8 cellular contexts compared by ENCODE assay signal in the genomic region with DNA sequence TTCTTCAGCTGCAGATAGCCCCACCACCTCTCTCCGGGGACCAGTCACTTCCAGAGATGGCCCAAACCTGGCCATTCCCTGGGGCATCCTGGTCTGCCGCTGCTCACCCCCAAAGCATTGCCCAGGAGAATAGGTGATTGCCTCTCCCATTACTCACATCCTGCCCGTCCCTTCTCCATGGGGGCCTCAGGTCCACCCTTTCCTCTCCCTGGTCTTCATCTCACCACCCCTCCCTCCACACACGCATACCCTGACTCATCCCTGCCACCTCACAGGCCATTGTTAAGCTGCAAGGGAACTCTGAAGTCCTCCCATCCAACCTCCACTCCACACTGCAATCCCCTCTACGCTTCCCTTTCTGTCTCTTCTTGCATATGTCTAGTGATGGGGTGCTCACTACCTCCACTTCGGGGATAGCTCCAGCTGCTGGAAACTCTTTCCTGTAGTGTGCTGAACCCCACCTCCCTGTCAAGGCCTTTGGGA. TPM values are rescaled to one million over a fixed set of nuclear protein-coding genes. Genes with fewer than 3 reads are reported as not detected.
DNase-seq lines count a peak whose midpoint lies in the region; ATAC-seq, FAIRE-seq and TF ChIP-seq lines count a peak whose summit lies in the region.

A gene with protein sequence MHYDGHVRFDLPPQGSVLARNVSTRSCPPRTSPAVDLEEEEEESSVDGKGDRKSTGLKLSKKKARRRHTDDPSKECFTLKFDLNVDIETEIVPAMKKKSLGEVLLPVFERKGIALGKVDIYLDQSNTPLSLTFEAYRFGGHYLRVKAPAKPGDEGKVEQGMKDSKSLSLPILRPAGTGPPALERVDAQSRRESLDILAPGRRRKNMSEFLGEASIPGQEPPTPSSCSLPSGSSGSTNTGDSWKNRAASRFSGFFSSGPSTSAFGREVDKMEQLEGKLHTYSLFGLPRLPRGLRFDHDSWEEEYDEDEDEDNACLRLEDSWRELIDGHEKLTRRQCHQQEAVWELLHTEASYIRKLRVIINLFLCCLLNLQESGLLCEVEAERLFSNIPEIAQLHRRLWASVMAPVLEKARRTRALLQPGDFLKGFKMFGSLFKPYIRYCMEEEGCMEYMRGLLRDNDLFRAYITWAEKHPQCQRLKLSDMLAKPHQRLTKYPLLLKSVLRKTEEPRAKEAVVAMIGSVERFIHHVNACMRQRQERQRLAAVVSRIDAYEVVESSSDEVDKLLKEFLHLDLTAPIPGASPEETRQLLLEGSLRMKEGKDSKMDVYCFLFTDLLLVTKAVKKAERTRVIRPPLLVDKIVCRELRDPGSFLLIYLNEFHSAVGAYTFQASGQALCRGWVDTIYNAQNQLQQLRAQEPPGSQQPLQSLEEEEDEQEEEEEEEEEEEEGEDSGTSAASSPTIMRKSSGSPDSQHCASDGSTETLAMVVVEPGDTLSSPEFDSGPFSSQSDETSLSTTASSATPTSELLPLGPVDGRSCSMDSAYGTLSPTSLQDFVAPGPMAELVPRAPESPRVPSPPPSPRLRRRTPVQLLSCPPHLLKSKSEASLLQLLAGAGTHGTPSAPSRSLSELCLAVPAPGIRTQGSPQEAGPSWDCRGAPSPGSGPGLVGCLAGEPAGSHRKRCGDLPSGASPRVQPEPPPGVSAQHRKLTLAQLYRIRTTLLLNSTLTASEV (minus strand): TSS at position 188 of the 483 bp plus-strand sequence. CDS start 14,096 bp downstream, outside the sequence.

- WGBS in ovary, 3 donors, result 63 to 76% (median 65%) methylated on average over 6 of the region's 6 CpGs

- FAIRE-seq in GM12891 (lab: Jason Lieb, UNC), result no peak

- H3K4me3 Mint-ChIP-seq in HFFc6 (peak within 1 kb of the TSS; percentile 78), WTC11 (peak within 1 kb of the TSS; percentile 77)

- no peak for ATAC-seq in WTC11
- ATAC-seq in HG03135 (IDR thresholded peaks at IDR 0.05; ENCODE audit: unreplicated experiment), result no peak
- ATAC-seq in GM18511 (IDR thresholded peaks at IDR 0.05; ENCODE audit: unreplicated experiment), result no peak

- no peak within 1 kb of the TSS for H3K27ac ChIP-seq in ovary

- DNase-seq in HFFc6, result peak; percentile 46
- no peak for DNase-seq in WTC11 (ENCODE audit: low spot score)
- no peak for DNase-seq in glomerular endothelial cell (ENCODE audit: extremely low read depth, low read depth, low spot score)
- DNase-seq in ovary, result no peak
- no peak for DNase-seq in GM12891 (ENCODE audit: insufficient read length, low spot score)
- no peak for DNase-seq in NCI-H2227 (lab: John Stamatoyannopoulos, UW; ENCODE audit: unreplicated experiment)

- peak within 1 kb of the TSS; percentile 65 for H3K4me3 ChIP-seq in ovary

- TF ChIP-seq CTCF in HFFc6 (IDR thresholded peaks at IDR 0.05) (no peak), WTC11 (IDR thresholded peaks at IDR 0.05) (no peak), ovary (IDR thresholded peaks at IDR 0.05) (no peak)

- POLR2A ChIA-PET in WTC11 (lab: Charles Lee), result no interaction called here

- TF ChIP-seq POLR2A in ovary (IDR thresholded peaks at IDR 0.05), result no peak
- TF ChIP-seq POLR2A in GM12891 (IDR thresholded peaks at IDR 0.05; ENCODE audit: low read depth, low read length), result no peak

- H3K27me3 Mint-ChIP-seq in HFFc6 (ENCODE audit: insufficient read depth) (peaks cover 6% of the 10 kb centered on the region), WTC11 (ENCODE audit: low read depth) (peaks cover 12% of the 10 kb centered on the region)

- no peaks in the 10 kb centered on the region for H3K9me3 ChIP-seq in ovary

- H3K4me1 Mint-ChIP-seq in HFFc6 (ENCODE audit: low read depth) (peaks cover 20% of the 10 kb centered on the region), WTC11 (peaks cover 36% of the 10 kb centered on the region)

- TF ChIP-seq EP300 in ovary (IDR thresholded peaks at IDR 0.05), result no peak

- intact Hi-C loops in ovary (cut with DNase I), result loop anchor here in 1 of 4 donors (10.0 kb wide), 1 partner anchor 63 kb away; a partner anchor contains a TSS

- no peaks in the 10 kb centered on the region for H3K27me3 ChIP-seq in ovary

- CTCF ChIA-PET in WTC11 (lab: Charles Lee), result interaction anchor here (0.7 to 10.3 kb wide), 13 partner anchors 10 to 155 kb away, joined by 3 to 179 read pairs (median 7); a partner anchor contains a TSS

- H3K36me3 Mint-ChIP-seq in HFFc6 (ENCODE audit: low read depth) (no peaks in the 10 kb centered on the region), WTC11 (no peaks in the 10 kb centered on the region)

- no peaks in the 10 kb centered on the region for H3K36me3 ChIP-seq in ovary

- H3K9me3 Mint-ChIP-seq in HFFc6, result no peaks in the 10 kb centered on the region
- no peaks in the 10 kb centered on the region for H3K9me3 Mint-ChIP-seq in WTC11

- H3K4me1 ChIP-seq in ovary (ENCODE audit: insufficient read depth), result peaks cover 3% of the 10 kb centered on the region

- H3K27ac Mint-ChIP-seq in HFFc6 (peak within 1 kb of the TSS; percentile 87), WTC11 (peak within 1 kb of the TSS; percentile 77)

TF ChIP-seq in WTC11, 78 proteins besides CTCF, POLR2A, EP300 and RAD21:
- TF ChIP-seq, protein P1, sequence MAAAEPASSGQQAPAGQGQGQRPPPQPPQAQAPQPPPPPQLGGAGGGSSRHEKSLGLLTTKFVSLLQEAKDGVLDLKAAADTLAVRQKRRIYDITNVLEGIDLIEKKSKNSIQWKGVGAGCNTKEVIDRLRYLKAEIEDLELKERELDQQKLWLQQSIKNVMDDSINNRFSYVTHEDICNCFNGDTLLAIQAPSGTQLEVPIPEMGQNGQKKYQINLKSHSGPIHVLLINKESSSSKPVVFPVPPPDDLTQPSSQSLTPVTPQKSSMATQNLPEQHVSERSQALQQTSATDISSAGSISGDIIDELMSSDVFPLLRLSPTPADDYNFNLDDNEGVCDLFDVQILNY (CRISPR knock-in tag; IDR thresholded peaks at IDR 0.05), result no peak
- TF ChIP-seq ZNF263 (CRISPR knock-in tag; IDR thresholded peaks at IDR 0.05; ENCODE audit: low read depth), result peak; percentile 73; the same call in 1 of the 2 replicates
TF ChIP-seq in WTC11: peak in this region for 1.

TF ChIP-seq in GM12891, 5 proteins besides CTCF, POLR2A, EP300 and RAD21:
- no peak for TF ChIP-seq POU2F2 (IDR thresholded peaks at IDR 0.05; ENCODE audit: low read depth, low read length)
TF ChIP-seq in GM12891: peak in this region for 0.

RNA-seq across cellular contexts. Expression of the gene that starts here (rescaled TPM):
- total RNA-seq in HFFc6 (2021; fragmentation: NEBNext Ultra II Directional; extraction: Animal tissue kit (Norgen Biotek cat#: 25700)), result 1 to 10 TPM; 6.4 to 7.2 (median 6.6) TPM
- total RNA-seq in WTC11 (2021), result 27.5 to 32.0 TPM (median 30.8 TPM) in 3 replicates
- total RNA-seq in glomerular endothelial cell, result 44.9 and 63.7 TPM in 2 replicates
- 10 to 100 TPM in 3 of 7 donors, 1 to 10 TPM in 4; 6.2 to 13.1 (median 9.4) TPM for total RNA-seq in ovary
- polyA plus RNA-seq in ovary, result 10 to 100 TPM in 1 of 2 donors, 1 to 10 TPM in 1; 2.0 to 10.2 TPM
- 0.24 TPM for polyA plus RNA-seq in GM12891 (2012; ENCODE audit: low read depth, missing spikeins)
